In the genomic region with DNA sequence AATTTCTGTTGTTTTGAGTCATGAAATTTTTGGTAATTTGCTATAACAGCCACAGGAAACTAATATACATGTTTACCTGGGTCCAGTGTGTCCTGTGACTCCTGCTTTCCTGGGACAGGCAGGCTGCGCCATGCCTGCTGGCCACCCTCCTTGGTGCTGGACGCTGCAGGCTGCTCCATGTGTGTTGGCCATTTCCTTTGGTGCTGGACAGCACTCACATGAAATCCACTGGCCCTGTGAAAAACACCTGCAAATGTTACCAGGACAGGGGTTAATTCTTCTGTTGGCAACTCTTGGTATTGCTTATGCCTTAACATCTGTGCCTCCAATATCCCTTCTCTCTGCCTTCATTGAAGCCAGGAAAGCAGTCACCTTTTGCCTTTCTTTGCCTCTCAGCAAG, we compare ENCODE assay signal across 31 cellular contexts.
"Had no signal": no experiment of that assay in that cellular context is flagged by ENCODE, and none has a peak within 500 bp of the region (broad histone marks: within the 10 kb centered on the region; RNA-seq: fewer than 3 reads in every experiment).

No MANE protein-coding gene starts in this region.

- H3K27me3 ChIP-seq: adrenal gland, body of pancreas, brain microvascular endothelial cell, breast epithelium had no signal

- H3K36me3 ChIP-seq: adrenal gland, brain microvascular endothelial cell, breast epithelium had no signal

- H3K4me1 ChIP-seq: adrenal gland, body of pancreas, breast epithelium had no signal

- H3K4me3 ChIP-seq: adrenal gland, body of pancreas, breast epithelium had no signal

- H3K9me3 ChIP-seq: adrenal gland, body of pancreas, breast epithelium had no signal

- ATAC-seq: activated CD8-positive, alpha-beta T cell treated with anti-CD3 and anti-CD28 coated beads for 36 hours; activated naive CD4-positive, alpha-beta T cell treated with anti-CD3 and anti-CD28 coated beads, Interleukin-2, amount 50 U/mL, for 72 hours; activated T-cell treated with anti-CD3 and anti-CD28 coated beads, Interleukin-2, amount 50 U/mL, for 4 hours; activated T-cell treated with anti-CD3 and anti-CD28 coated beads, Interleukin-2, amount 50 U/mL, for 72 hours; activated T-helper 17 cell treated with anti-CD3 and anti-CD28 coated beads, Interleukin-2, amount 50 U/mL, for 72 hours; body of pancreas had no signal

- H3K27ac ChIP-seq: adrenal gland, body of pancreas, brain microvascular endothelial cell, breast epithelium, VCaP had no signal

- DNase-seq: activated B cell treated with CpG ODN at 0.5 μM for 24 hours; activated CD4-positive, alpha-beta memory T cell treated with anti-CD3 and anti-CD28 coated beads for 36 hours; activated CD4-positive, alpha-beta T cell treated with anti-CD3 and anti-CD28 coated beads for 4 hours; activated CD4-positive, alpha-beta T cell treated with anti-CD3 and anti-CD28 coated beads, Interleukin-2, amount 10 ng/mL, durations not matched to agents 24 days and 14 days; activated CD4-positive, alpha-beta T cell treated with anti-CD3 and anti-CD28 coated beads, Interleukin-2, amount 50 U/mL, for 1 hour; activated CD4-positive, alpha-beta T cell treated with anti-CD3 and anti-CD28 coated beads, Interleukin-2, amount 50 U/mL, for 4 hours; activated CD4-positive, CD25-positive, alpha-beta regulatory T cell treated with anti-CD3 and anti-CD28 coated beads, Interleukin-2, amount 50 U/mL, for 72 hours; activated CD8-positive, alpha-beta memory T cell treated with anti-CD3 and anti-CD28 coated beads, Interleukin-2, amount 50 U/mL, for 4 hours; activated CD8-positive, alpha-beta T cell treated with anti-CD3 and anti-CD28 coated beads for 36 hours; activated effector memory CD4-positive, alpha-beta T cell treated with anti-CD3 and anti-CD28 coated beads, Interleukin-2, amount 50 U/mL, for 16 hours; activated gamma-delta T cell treated with Interleukin-2 at 50 U/mL for 16 hours; activated naive CD4-positive, alpha-beta T cell; activated naive CD4-positive, alpha-beta T cell treated with anti-CD3 and anti-CD28 coated beads for 36 hours; activated naive CD4-positive, alpha-beta T cell treated with anti-CD3 and anti-CD28 coated beads, Interleukin-2, amount 50 U/mL, for 16 hours; activated naive CD8-positive, alpha-beta T cell treated with anti-CD3 and anti-CD28 coated beads for 36 hours; activated T-cell treated with anti-CD3 and anti-CD28 coated beads for 4 hours; activated T-cell treated with anti-CD3 and anti-CD28 coated beads, Interleukin-2, amount 50 U/mL, for 1 hour; activated T-cell treated with anti-CD3 and anti-CD28 coated beads, Interleukin-2, amount 50 U/mL, for 4 hours; activated T-cell treated with anti-CD3 and anti-CD28 coated beads, Interleukin-2, amount 50 U/mL, for 72 hours; adrenal gland; amniotic stem cell; aorta; body of pancreas; brain microvascular endothelial cell; central memory CD4-positive, alpha-beta T cell; T-helper 2 cell; T-helper 9 cell had no signal
